ENCODE assay signal across 8 cellular contexts in genomic region chr15:68550498-68551295, GRCh38. TPM values are rescaled to one million over a fixed set of nuclear protein-coding genes. Genes with fewer than 3 reads are reported as not detected.
A peak's percentile ranks its signal among the peaks of the same experiment; 100 is the strongest.
DNase-seq lines count a peak whose midpoint lies in the region; ATAC-seq, FAIRE-seq and TF ChIP-seq lines count a peak whose summit lies in the region.

No MANE protein-coding gene starts in this region.

- peak overlapping the region; percentile 41; the same call in 2 of the 3 replicates for H3K4me2 ChIP-seq in A549

- H3K9me3 ChIP-seq in A549 = no peaks in the 10 kb centered on the region
- H3K9me3 ChIP-seq in endodermal cell (ENCODE audit: control insufficient read depth, low read length) = no peaks in the 10 kb centered on the region

- no peaks in the 10 kb centered on the region for H3K27me3 ChIP-seq in endodermal cell (ENCODE audit: control insufficient read depth, insufficient read depth, low read length, poor library complexity, severe bottlenecking)

- CTCF ChIA-PET in A549 (lab: Yijun Ruan, JAX) = interaction anchor here (0.6 to 26.0 kb wide), 103 partner anchors 11 to 481 kb away, joined by 3 to 452 read pairs (median 4); partner anchors contain the start of gene ITGA11
- CTCF ChIA-PET in activated CD8-positive, alpha-beta T cell treated with anti-CD3 and anti-CD28 coated beads, Interleukin-2, amount 10 ng/mL, durations not matched to agents 7 days and 5 days (lab: Charles Lee) = interaction anchor here (0.6 to 5.9 kb wide), 45 partner anchors 9 to 374 kb away, joined by 3 to 74 read pairs (median 4); partner anchors contain the start of gene FEM1B

- no peak overlapping the region for H3K27ac Mint-ChIP-seq in activated CD8-positive, alpha-beta T cell treated with anti-CD3 and anti-CD28 coated beads, Interleukin-2, amount 10 ng/mL, durations not matched to agents 7 days and 5 days
- H3K27ac Mint-ChIP-seq in endodermal cell = no peak overlapping the region

- H3K27ac ChIP-seq in A549 (peak overlapping the region; percentile 51 to 64; a peak in 5 of 6 replicates), endodermal cell (ENCODE audit: low read depth, low read length) (no peak overlapping the region)

- no peak for TF ChIP-seq EP300 in A549 (IDR thresholded peaks at IDR 0.05)

- H3K4me1 Mint-ChIP-seq in activated CD8-positive, alpha-beta T cell treated with anti-CD3 and anti-CD28 coated beads, Interleukin-2, amount 10 ng/mL, durations not matched to agents 7 days and 5 days (ENCODE audit: low read depth) = no peaks in the 10 kb centered on the region
- H3K4me1 Mint-ChIP-seq in endodermal cell = no peaks in the 10 kb centered on the region

- peaks cover 20% of the 10 kb centered on the region for H3K27me3 Mint-ChIP-seq in activated CD8-positive, alpha-beta T cell treated with anti-CD3 and anti-CD28 coated beads, Interleukin-2, amount 10 ng/mL, durations not matched to agents 7 days and 5 days (ENCODE audit: low read depth)
- H3K27me3 Mint-ChIP-seq in endodermal cell (ENCODE audit: insufficient read depth) = peaks cover 15% of the 10 kb centered on the region

- POLR2A ChIA-PET in A549 (lab: Yijun Ruan, JAX) = interaction anchor here (0.7 to 1.2 kb wide), 2 partner anchors 244 to 325 kb away, joined by 3 to 4 read pairs; no protein-coding TSS in a partner anchor
- POLR2A ChIA-PET in activated CD8-positive, alpha-beta T cell treated with anti-CD3 and anti-CD28 coated beads, Interleukin-2, amount 10 ng/mL, durations not matched to agents 7 days and 5 days (lab: Charles Lee) = no interaction called here

- H3K9ac ChIP-seq in endodermal cell (ENCODE audit: extremely low read depth, low read length, poor library complexity, severe bottlenecking) = no peak overlapping the region

- peaks cover 26% of the 10 kb centered on the region for H3K4me1 ChIP-seq in A549
- H3K4me1 ChIP-seq in endodermal cell (ENCODE audit: control insufficient read depth, insufficient read depth, low read length) = no peaks in the 10 kb centered on the region

- TF ChIP-seq POLR2A in A549 (IDR thresholded peaks at IDR 0.05; ENCODE audit: low read length) = no peak
- no peak for TF ChIP-seq POLR2A in GM12891 (IDR thresholded peaks at IDR 0.05; ENCODE audit: low read depth, low read length)

- no peak overlapping the region for H3K4me3 Mint-ChIP-seq in activated CD8-positive, alpha-beta T cell treated with anti-CD3 and anti-CD28 coated beads, Interleukin-2, amount 10 ng/mL, durations not matched to agents 7 days and 5 days
- H3K4me3 Mint-ChIP-seq in endodermal cell = no peak overlapping the region

- DNase-seq in A549 (ENCODE audit: low read depth in 1 of 2, low spot score in 1 of 2) (peak; percentile 66 to 71), GM12891 (ENCODE audit: insufficient read length, low spot score) (peak; percentile 51), NCI-H446 treated with DMSO at 0.1 percent for 48 hours (lab: John Stamatoyannopoulos, UW) (peak; percentile 1), endodermal cell (peak; percentile 94), myocyte (ENCODE audit: low read depth) (peak; percentile 50)
- peak; percentile 84 for DNase-seq in activated CD8-positive, alpha-beta T cell treated with anti-CD3 and anti-CD28 coated beads, Interleukin-2, amount 10 ng/mL, durations not matched to agents 7 days and 5 days
- DNase-seq in stimulated activated CD8-positive, alpha-beta memory T cell treated with anti-CD3 and anti-CD28 coated beads, Interleukin-7, amount 100 ng/mL, for 4 hours (ENCODE audit: low read depth in 2 of 2) = peak; percentile 41 to 46

- peak; percentile 79 to 85 for TF ChIP-seq RAD21 in A549 (conservative IDR thresholded peaks at IDR 0.05 in 1 of 2, IDR thresholded peaks at IDR 0.05 in 1 of 2)

- TF ChIP-seq CTCF in A549 (IDR thresholded peaks at IDR 0.05) = peak; percentile 97
- TF ChIP-seq CTCF in endodermal cell (conservative IDR thresholded peaks at IDR 0.05) = peak; percentile 94

- FAIRE-seq in A549 (lab: Jason Lieb, UNC) (no peak), GM12891 (lab: Jason Lieb, UNC) (peak; percentile 59)

- no peaks in the 10 kb centered on the region for H3K36me3 ChIP-seq in endodermal cell (ENCODE audit: control insufficient read depth, insufficient read depth, low read length)

- ATAC-seq in A549 = peak; percentile 41 to 68; a peak in 4 of 6 replicates
- peak; percentile 51 for ATAC-seq in activated CD8-positive, alpha-beta T cell treated with anti-CD3 and anti-CD28 coated beads, Interleukin-2, amount 10 ng/mL, durations not matched to agents 7 days and 5 days
- no peak for ATAC-seq in HG02763 (IDR thresholded peaks at IDR 0.05; ENCODE audit: unreplicated experiment)

- H3K36me3 Mint-ChIP-seq in activated CD8-positive, alpha-beta T cell treated with anti-CD3 and anti-CD28 coated beads, Interleukin-2, amount 10 ng/mL, durations not matched to agents 7 days and 5 days (ENCODE audit: low read depth) = no peaks in the 10 kb centered on the region
- H3K36me3 Mint-ChIP-seq in endodermal cell (ENCODE audit: low read depth) = no peaks in the 10 kb centered on the region

- H3K4me3 ChIP-seq in A549 = no peak overlapping the region
- no peak overlapping the region for H3K4me3 ChIP-seq in endodermal cell (ENCODE audit: low read length)

- 32% methylated on average over 17 of the region's 20 CpGs for WGBS in A549 (ENCODE audit: missing lambda C conversion rate)
- 26 to 55% methylated on average over 8 to 19 of the region's 20 CpGs for WGBS in endodermal cell (ENCODE audit: insufficient coverage in 1 of 2, insufficient read length in 1 of 2), 2 experiments

- no peaks in the 10 kb centered on the region for H3K9me3 Mint-ChIP-seq in activated CD8-positive, alpha-beta T cell treated with anti-CD3 and anti-CD28 coated beads, Interleukin-2, amount 10 ng/mL, durations not matched to agents 7 days and 5 days (ENCODE audit: insufficient read depth)
- no peaks in the 10 kb centered on the region for H3K9me3 Mint-ChIP-seq in endodermal cell

TF ChIP-seq in A549, 52 proteins besides CTCF, POLR2A, EP300 and RAD21:
- TF ChIP-seq SMC3 (IDR thresholded peaks at IDR 0.05) (peak; percentile 90), POLR2AphosphoS2 (conservative IDR thresholded peaks at IDR 0.05; ENCODE audit: low read length) (no peak)

TF ChIP-seq in GM12891, 5 proteins besides CTCF, POLR2A, EP300 and RAD21:
- TF ChIP-seq PAX5 (IDR thresholded peaks at IDR 0.05; ENCODE audit: insufficient read depth, low read length, severe bottlenecking) = no peak
- TF ChIP-seq POU2F2 (IDR thresholded peaks at IDR 0.05; ENCODE audit: low read depth, low read length) = no peak
- no peak for TF ChIP-seq SPI1 (IDR thresholded peaks at IDR 0.05; ENCODE audit: low read depth, low read length)
- TF ChIP-seq POLR2AphosphoS5 (IDR thresholded peaks at IDR 0.05; ENCODE audit: low read depth, low read length) = no peak
- no peak for TF ChIP-seq TAF1 (IDR thresholded peaks at IDR 0.05; ENCODE audit: low read depth, low read length)

RNA-seq across cellular contexts. Expression of gene CORO2B, which starts 28.1 kb away (rescaled TPM):
- 2.0 and 2.4 TPM in 2 replicates for polyA plus RNA-seq in A549 (2011; rRNA removed)
- polyA plus RNA-seq in A549 (2012; cell fraction: cytosol; rRNA removed) = 1.3 and 1.7 TPM in 2 replicates
- polyA plus RNA-seq in A549 (2012; cell fraction: nucleus; rRNA removed) = 1.5 and 1.8 TPM in 2 replicates
- 1.8 to 2.4 TPM (median 2.3 TPM) in 3 replicates for polyA plus RNA-seq in A549 (2017; fragmentation: RNase III; extraction: RNeasy Plus Mini Kit Qiagen cat#74134 plus additional on column Dnase treatment)
- 1.9 and 2.6 TPM in 2 replicates for polyA minus RNA-seq in A549 (2011; rRNA and poly(A)+ RNA removed)
- polyA plus RNA-seq in GM12891 (2012; ENCODE audit: low read depth, missing spikeins) = not detected
- not detected for total RNA-seq in activated CD8-positive, alpha-beta T cell treated with anti-CD3 and anti-CD28 coated beads, Interleukin-2, amount 10 ng/mL, durations not matched to agents 7 days and 5 days
- 1 to 10 TPM; 1.1 to 1.2 TPM for total RNA-seq in endodermal cell
- 13.0 TPM for polyA plus RNA-seq in endodermal cell (2013, experiment 1 of 2)
- polyA plus RNA-seq in endodermal cell (2013, experiment 2 of 2) = 12.1 TPM
- total RNA-seq in myocyte = 1.7 and 3.2 TPM in 2 replicates
- polyA plus RNA-seq in myocyte (2012) = 33.3 TPM

Comparison
In these comparisons a context has a peak if more than half of its experiments do, and no peak if none do; other contexts are left out.
1. DNase-seq: peak in every context shown above with its lines; median percentile 94 in endodermal cell; 84 in activated CD8-positive, alpha-beta T cell treated with anti-CD3 and anti-CD28 coated beads, Interleukin-2, amount 10 ng/mL, durations not matched to agents 7 days and 5 days; 68 in A549; 51 in GM12891; 50 in myocyte; 44 in stimulated activated CD8-positive, alpha-beta memory T cell treated with anti-CD3 and anti-CD28 coated beads, Interleukin-7, amount 100 ng/mL, for 4 hours; 1 in NCI-H446 treated with DMSO at 0.1 percent for 48 hours.